Comparison of ENCODE assay signal across 23 cellular contexts in genomic region chr4:151660676-151661075, GRCh38.
"Had no signal": no experiment of that assay in that cellular context is flagged by ENCODE, and none has a peak within 500 bp of the region (broad histone marks: within the 10 kb centered on the region; RNA-seq: fewer than 3 reads in every experiment).

No MANE protein-coding gene starts in this region.

- H3K4me1 ChIP-seq: colonic mucosa, upper lobe of left lung had no signal

- DNase-seq: colonic mucosa; dermis blood vessel endothelial cell; effector CD4-positive, alpha-beta T cell; glutamatergic neuron; immature natural killer cell; kidney; left colon; left ventricle myocardium superior; mesenchymal stem cell; midbrain; nucleus accumbens; ovary; right cardiac atrium; stimulated activated CD4-positive, alpha-beta T cell treated with anti-CD3 and anti-CD28 coated beads, Interleukin-12 subunit alpha, Interleukin-12 subunit beta, amount 100 ng/mL, for 4 hours; stimulated activated naive CD4-positive, alpha-beta T cell; stomach; substantia nigra; upper lobe of left lung; uterus had no signal

- H3K27ac ChIP-seq: colonic mucosa, neural progenitor cell, ovary, upper lobe of left lung had no signal

- H3K4me1 Mint-ChIP-seq: immature natural killer cell had no signal

- H3K27me3 ChIP-seq: colonic mucosa, gastroesophageal sphincter, neural progenitor cell, ovary, stomach, upper lobe of left lung, uterus had no signal

- H3K27ac Mint-ChIP-seq: immature natural killer cell; natural killer cell treated with Interleukin-12 subunit alpha and Interleukin-12 subunit beta and Interleukin-15 and Interleukin-18, amount 100 ng/mL, for 72 hours; neural progenitor cell had no signal

- H3K9me3 ChIP-seq: colonic mucosa, gastroesophageal sphincter, ovary, stomach, upper lobe of left lung, uterus had no signal

- H3K36me3 ChIP-seq: colonic mucosa, neural progenitor cell, ovary, uterus had no signal

- H3K4me2 ChIP-seq: neural progenitor cell had no signal

- H3K36me3 Mint-ChIP-seq: immature natural killer cell; natural killer cell treated with Interleukin-12 subunit alpha and Interleukin-12 subunit beta and Interleukin-15 and Interleukin-18, amount 100 ng/mL, for 72 hours had no signal

- H2AFZ ChIP-seq: neural progenitor cell had no signal

- H3K4me3 ChIP-seq: colonic mucosa, gastroesophageal sphincter, lung, neural progenitor cell, ovary, stomach, upper lobe of left lung, uterus had no signal

- H3K4me3 Mint-ChIP-seq: immature natural killer cell; natural killer cell treated with Interleukin-12 subunit alpha and Interleukin-12 subunit beta and Interleukin-15 and Interleukin-18, amount 100 ng/mL, for 72 hours; neural progenitor cell had no signal

- ATAC-seq: left colon; left ventricle myocardium superior; natural killer cell treated with Interleukin-12 subunit alpha and Interleukin-12 subunit beta and Interleukin-15 and Interleukin-18, amount 100 ng/mL, for 72 hours; right cardiac atrium had no signal

- H3K9me3 Mint-ChIP-seq: immature natural killer cell; natural killer cell treated with Interleukin-12 subunit alpha and Interleukin-12 subunit beta and Interleukin-15 and Interleukin-18, amount 100 ng/mL, for 72 hours; neural progenitor cell had no signal
